Comparison of ENCODE assay signal across 14 cellular contexts in genomic region chr11:121958978-121959340, GRCh38.
"Had no signal": no experiment of that assay in that cellular context is flagged by ENCODE, and none has a peak within 500 bp of the region (broad histone marks: within the 10 kb centered on the region; RNA-seq: fewer than 3 reads in every experiment).

No MANE protein-coding gene starts in this region.

- H3K4me3 ChIP-seq: esophagus squamous epithelium, gastroesophageal sphincter, skin epidermis, transverse colon had no signal

- ATAC-seq: gastroesophageal sphincter; left ventricle myocardium superior; stimulated activated effector memory CD8-positive, alpha-beta T cell treated with anti-CD3 and anti-CD28 coated beads, Interleukin-12 subunit alpha, Interleukin-12 subunit beta, amount 100 ng/mL, for 72 hours had no signal

- H3K27me3 ChIP-seq: gastroesophageal sphincter, transverse colon had no signal

- H3K9ac ChIP-seq: parathyroid adenoma had no signal

- H3K36me3 ChIP-seq: esophagus squamous epithelium, gastroesophageal sphincter, transverse colon had no signal

- H3K79me2 ChIP-seq: parathyroid adenoma had no signal

- H3K4me1 ChIP-seq: parathyroid adenoma, transverse colon had no signal

- H2AFZ ChIP-seq: parathyroid adenoma had no signal

- H3K9me3 ChIP-seq: esophagus squamous epithelium, gastroesophageal sphincter, transverse colon had no signal

- H3K27ac ChIP-seq: esophagus squamous epithelium, gastroesophageal sphincter, parathyroid adenoma, skin epidermis, transverse colon had no signal

- DNase-seq: activated CD4-positive, alpha-beta T cell treated with anti-CD3 and anti-CD28 coated beads, Interleukin-2, amount 50 U/mL, for 1 hour; activated effector memory CD4-positive, alpha-beta T cell treated with Interleukin-2 at 50 U/mL for 16 hours; activated T-cell treated with anti-CD3 and anti-CD28 coated beads, Interleukin-2, amount 50 U/mL, for 1 hour; amygdala; esophagus squamous epithelium; kidney; left ventricle myocardium superior; mesendoderm; retina; transverse colon had no signal
